Comparison of ENCODE assay signal across 9 cellular contexts in the genomic region with DNA sequence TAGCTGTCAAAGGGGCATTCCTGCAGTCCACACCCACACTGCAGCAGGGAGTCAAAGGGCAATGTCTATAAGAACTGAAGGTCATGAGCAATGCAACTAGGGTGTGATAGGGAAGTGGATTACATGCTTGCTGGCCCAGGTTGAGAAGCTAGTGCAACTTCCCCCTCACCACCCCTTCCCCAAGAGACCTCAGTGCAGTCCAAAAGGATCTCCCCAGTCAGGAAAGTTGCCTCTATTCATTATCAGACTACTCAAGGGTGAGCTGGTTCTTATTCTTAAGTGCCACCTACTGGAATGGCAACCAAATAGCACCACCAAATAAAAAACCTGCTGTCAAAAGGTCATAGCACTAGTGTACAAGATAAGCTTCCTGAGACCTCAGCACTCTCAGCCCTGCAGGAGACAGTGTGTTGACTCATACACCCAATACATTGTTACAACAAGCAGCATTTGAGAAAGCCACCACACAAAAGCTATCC. TPM values are rescaled to one million over a fixed set of nuclear protein-coding genes. Genes with fewer than 3 reads are reported as not detected.
DNase-seq lines count a peak whose midpoint lies in the region; ATAC-seq, FAIRE-seq and TF ChIP-seq lines count a peak whose summit lies in the region.
"Had no signal": no experiment of that assay in that cellular context is flagged by ENCODE, and none has a peak within 500 bp of the region (broad histone marks: within the 10 kb centered on the region; RNA-seq: fewer than 3 reads in every experiment).

No MANE protein-coding gene starts in this region.

- POLR2A ChIA-PET in A673 (lab: Charles Lee; ENCODE audit: low non-redundant PET) = no interaction called here

- no peak overlapping the region for H3K27ac ChIP-seq in A673 (ENCODE audit: low read depth, low read length, poor library complexity, severe bottlenecking)
- H3K27ac ChIP-seq: skin epidermis had no signal

- peaks cover 7% of the 10 kb centered on the region for H3K4me1 ChIP-seq in A673 (ENCODE audit: insufficient read depth, low read length, poor library complexity, severe bottlenecking)

- H3K4me1 Mint-ChIP-seq in chondrocyte (ENCODE audit: low read depth) = peaks cover 6% of the 10 kb centered on the region

- peaks cover 40% of the 10 kb centered on the region for H3K9me3 ChIP-seq in A673 (ENCODE audit: low read depth, low read length, poor library complexity, severe bottlenecking)

- H3K4me3 Mint-ChIP-seq in chondrocyte (ENCODE audit: unreplicated experiment) = no peak overlapping the region

- H3K4me3 ChIP-seq in A673 (ENCODE audit: low read depth, low read length, poor library complexity, severe bottlenecking) (no peak overlapping the region), bronchial epithelial cell (ENCODE audit: low read depth, low read length) (no peak overlapping the region)
- H3K4me3 ChIP-seq: skin epidermis had no signal

- H3K36me3 Mint-ChIP-seq in chondrocyte (ENCODE audit: low read depth) = peaks cover 6% of the 10 kb centered on the region

- DNase-seq in A673 (ENCODE audit: low spot score) = peak; percentile 57
- peak; percentile 59 to 67 for DNase-seq in Kasumi-1 (lab: John Stamatoyannopoulos, UW)
- DNase-seq in bronchial epithelial cell (ENCODE audit: low read depth) = peak; percentile 92
- DNase-seq in chondrocyte (ENCODE audit: low spot score) = no peak
- DNase-seq in NCI-H1417 (lab: John Stamatoyannopoulos, UW) = no peak
- DNase-seq in cerebellar nuclear complex (lab: John Stamatoyannopoulos, UW) = no peak

- peaks cover 5% of the 10 kb centered on the region for H3K36me3 ChIP-seq in A673 (ENCODE audit: insufficient read depth, low read length, poor library complexity, severe bottlenecking)
- no peaks in the 10 kb centered on the region for H3K36me3 ChIP-seq in bronchial epithelial cell (ENCODE audit: control insufficient read depth, insufficient read depth, low read length)

- H3K27me3 ChIP-seq in A673 (replicated peaks; ENCODE audit: insufficient read depth, low read depth, low read length, poor library complexity) (no peaks in the 10 kb centered on the region), bronchial epithelial cell (ENCODE audit: control insufficient read depth, insufficient read depth, low read length) (no peaks in the 10 kb centered on the region)

- H3K27me3 Mint-ChIP-seq in chondrocyte (ENCODE audit: low read depth) = no peaks in the 10 kb centered on the region

- TF ChIP-seq CTCF in A673 (conservative IDR thresholded peaks at IDR 0.05; ENCODE audit: low read depth, low read length) (peak; percentile 42; the same call in 1 of the 2 replicates), bronchial epithelial cell (IDR thresholded peaks at IDR 0.05; ENCODE audit: insufficient read depth, low read length, severe bottlenecking) (peak; percentile 52), chondrocyte (IDR thresholded peaks at IDR 0.05) (no peak)

- BruUV-seq in A673 (replicated peaks; lab: Mats Ljungman, UMichigan) = no TSS peak

- H3K27ac Mint-ChIP-seq in chondrocyte (ENCODE audit: unreplicated experiment) = no peak overlapping the region

- no peak for FAIRE-seq in bronchial epithelial cell (lab: Jason Lieb, UNC)

- CTCF ChIA-PET in A673 (lab: Charles Lee) = interaction anchor here (0.7 to 1.1 kb wide), 2 partner anchors 16 to 22 kb away, joined by 3 to 5 read pairs; no protein-coding TSS in a partner anchor

- H3K9me3 Mint-ChIP-seq in chondrocyte (ENCODE audit: low read depth) = peaks cover 33% of the 10 kb centered on the region

- intact Hi-C loops in A673 (cut with micrococcal nuclease; ENCODE audit: unreplicated experiment) = no loop called here

- ATAC-seq in GM18868 (IDR thresholded peaks at IDR 0.05; ENCODE audit: unreplicated experiment) (peak; percentile 65), HG02571 (IDR thresholded peaks at IDR 0.05; ENCODE audit: unreplicated experiment) (no peak)

RNA-seq across cellular contexts. Expression of gene MTERF1, which starts 28.2 kb away (rescaled TPM):
- total RNA-seq in A673 (2021) (23.0 and 31.9 TPM in 2 replicates), bronchial epithelial cell (10.3 and 10.4 TPM in 2 replicates), chondrocyte (7.7 to 11.7 TPM (median 8.0 TPM) in 3 replicates)

Comparison
In these comparisons a context has a peak if more than half of its experiments do, and no peak if none do; other contexts are left out.
1. DNase-seq: peak in A673 (single experiment), Kasumi-1 (2 of 2) and bronchial epithelial cell (single experiment); none in chondrocyte (single experiment), NCI-H1417 (0 of 3) and cerebellar nuclear complex (0 of 2).